ENCODE assay signal across 17 cellular contexts in the genomic region with DNA sequence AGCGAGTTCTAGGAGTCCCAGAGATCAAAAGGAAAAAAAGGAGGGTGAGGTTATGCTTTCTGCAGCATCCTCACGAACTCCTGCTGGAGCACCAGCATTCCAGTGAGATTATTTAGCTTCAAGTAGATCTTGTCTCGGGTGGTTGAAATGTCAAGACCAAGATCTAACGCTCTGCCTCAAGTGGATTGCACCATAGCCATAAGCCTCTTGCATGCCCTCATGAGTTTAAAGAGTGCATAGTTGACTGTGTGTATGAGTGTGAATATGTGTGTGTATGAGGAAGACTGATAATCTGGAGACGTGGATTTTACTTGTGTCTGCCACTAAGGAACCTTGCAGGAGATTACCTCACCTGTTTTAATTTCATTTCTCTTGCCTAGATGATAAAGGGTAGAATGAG.
"Had no signal": no experiment of that assay in that cellular context is flagged by ENCODE, and none has a peak within 500 bp of the region (broad histone marks: within the 10 kb centered on the region; RNA-seq: fewer than 3 reads in every experiment).

No MANE protein-coding gene starts in this region.

- H3K4me3 Mint-ChIP-seq: naive thymus-derived CD8-positive, alpha-beta T cell; stimulated activated memory B cell treated with anti-CD40 and anti-IgM and Interleukin-4, amounts not matched to agents 10 μg/mL and 1 μg/mL and 100 μg/mL, for 72 hours; stimulated activated naive CD8-positive, alpha-beta T cell treated with anti-CD3 and anti-CD28 coated beads, Interleukin-15, Interleukin-2, amounts not matched to agents 100 ng/mL and 50 ng/mL, for 24 hours had no signal

- H3K36me3 ChIP-seq: esophagus squamous epithelium, gastroesophageal sphincter, neutrophil, spleen, tibial nerve had no signal

- H3K4me1 Mint-ChIP-seq: naive thymus-derived CD8-positive, alpha-beta T cell; stimulated activated memory B cell treated with anti-CD40 and anti-IgM and Interleukin-4, amounts not matched to agents 10 μg/mL and 1 μg/mL and 100 μg/mL, for 72 hours had no signal

- H3K36me3 Mint-ChIP-seq: naive thymus-derived CD8-positive, alpha-beta T cell; stimulated activated memory B cell treated with anti-CD40 and anti-IgM and Interleukin-4, amounts not matched to agents 10 μg/mL and 1 μg/mL and 100 μg/mL, for 72 hours had no signal

- H3K27me3 ChIP-seq: esophagus squamous epithelium, gastroesophageal sphincter, neutrophil, spleen, tibial nerve had no signal

- H3K27me3 Mint-ChIP-seq: stimulated activated memory B cell treated with anti-CD40 and anti-IgM and Interleukin-4, amounts not matched to agents 10 μg/mL and 1 μg/mL and 100 μg/mL, for 72 hours; stimulated activated naive CD8-positive, alpha-beta T cell treated with anti-CD3 and anti-CD28 coated beads, Interleukin-15, Interleukin-2, amounts not matched to agents 100 ng/mL and 50 ng/mL, for 24 hours had no signal

- DNase-seq: dermis blood vessel endothelial cell; esophagus squamous epithelium; foreskin fibroblast; glutamatergic neuron; left colon; mucosa of descending colon; naive thymus-derived CD8-positive, alpha-beta T cell; spleen; stimulated activated CD4-positive, alpha-beta T cell treated with anti-CD3 and anti-CD28 coated beads, Interleukin-15, amount 100 ng/mL, for 24 hours; stimulated activated CD4-positive, alpha-beta T cell treated with anti-CD3 and anti-CD28 coated beads, Interleukin-1b, Interleukin-23, amount 100 ng/mL, for 48 hours; stimulated activated CD4-positive, alpha-beta T cell treated with anti-CD3 and anti-CD28 coated beads, Interleukin-4, amount 100 ng/mL, for 24 hours had no signal

- H3K4me1 ChIP-seq: esophagus squamous epithelium, spleen, tibial nerve had no signal

- H3K9me3 ChIP-seq: esophagus squamous epithelium, gastroesophageal sphincter, mucosa of descending colon, neutrophil, spleen, tibial nerve had no signal

- ATAC-seq: gastroesophageal sphincter; left colon; mucosa of descending colon; naive thymus-derived CD8-positive, alpha-beta T cell; sciatic nerve; stimulated activated memory B cell treated with anti-CD40 and anti-IgM and Interleukin-4, amounts not matched to agents 10 μg/mL and 1 μg/mL and 100 μg/mL, for 72 hours had no signal

- H3K27ac Mint-ChIP-seq: naive thymus-derived CD8-positive, alpha-beta T cell; stimulated activated memory B cell treated with anti-CD40 and anti-IgM and Interleukin-4, amounts not matched to agents 10 μg/mL and 1 μg/mL and 100 μg/mL, for 72 hours; stimulated activated naive CD8-positive, alpha-beta T cell treated with anti-CD3 and anti-CD28 coated beads, Interleukin-15, Interleukin-2, amounts not matched to agents 100 ng/mL and 50 ng/mL, for 24 hours had no signal

- H3K27ac ChIP-seq: esophagus squamous epithelium, gastroesophageal sphincter, neutrophil, spleen, tibial nerve had no signal

- H3K9me3 Mint-ChIP-seq: stimulated activated naive CD8-positive, alpha-beta T cell treated with anti-CD3 and anti-CD28 coated beads, Interleukin-15, Interleukin-2, amounts not matched to agents 100 ng/mL and 50 ng/mL, for 24 hours had no signal

- H3K4me3 ChIP-seq: esophagus squamous epithelium, gastroesophageal sphincter, mucosa of descending colon, spleen, tibial nerve had no signal
